ENCODE assay signal across 1 cellular context in genomic region chr14:23559010-23559920, GRCh38.
A peak's percentile ranks its signal among the peaks of the same experiment; 100 is the strongest.
TF ChIP-seq lines count a peak whose summit lies in the region.

No MANE protein-coding gene starts in this region.

TF ChIP-seq in HepG2, 621 proteins besides CTCF, POLR2A, EP300 and RAD21 (continued from another document and continues in another):
- TF ChIP-seq ZNF790 (CRISPR knock-in tag; IDR thresholded peaks at IDR 0.05; ENCODE audit: borderline replicate concordance) (0 out of 2 replicates have a peak, but pooled peaks have one; percentile 50), RXRB (CRISPR knock-in tag; IDR thresholded peaks at IDR 0.05; ENCODE audit: borderline replicate concordance) (no peak), ZNF609 (CRISPR knock-in tag; IDR thresholded peaks at IDR 0.05; ENCODE audit: borderline replicate concordance) (no peak), ZNF234 (CRISPR knock-in tag; conservative IDR thresholded peaks at IDR 0.05) (no peak), PAF1 (CRISPR knock-in tag; IDR thresholded peaks at IDR 0.05) (peak; percentile 34), DPF2 (CRISPR knock-in tag; IDR thresholded peaks at IDR 0.05; ENCODE audit: borderline replicate concordance, low read depth) (no peak), ZNF800 (CRISPR knock-in tag; IDR thresholded peaks at IDR 0.05) (no peak), PRDM15 (CRISPR knock-in tag; IDR thresholded peaks at IDR 0.05) (0 out of 2 replicates have a peak, but pooled peaks have one; percentile 14), ZNF510 (CRISPR knock-in tag; IDR thresholded peaks at IDR 0.05; ENCODE audit: low read depth) (no peak), MXI1 (IDR thresholded peaks at IDR 0.05; ENCODE audit: borderline replicate concordance, low read depth, low read length) (0 out of 3 replicates have a peak, but pooled peaks have one; percentile 43), ELF3 (CRISPR knock-in tag; IDR thresholded peaks at IDR 0.05) (peak; percentile 21), ZBTB37 (CRISPR knock-in tag; IDR thresholded peaks at IDR 0.05) (no peak), NR1H2 (CRISPR knock-in tag; IDR thresholded peaks at IDR 0.05; ENCODE audit: borderline replicate concordance, low read depth) (no peak), TEAD3 (CRISPR knock-in tag; optimal IDR thresholded peaks at IDR 0.05; ENCODE audit: borderline replicate concordance) (no peak), SALL2 (CRISPR knock-in tag; IDR thresholded peaks at IDR 0.05) (no peak), TERF1 (CRISPR knock-in tag; IDR thresholded peaks at IDR 0.05) (no peak), ZBTB49 (CRISPR knock-in tag; IDR thresholded peaks at IDR 0.05; ENCODE audit: borderline replicate concordance) (no peak), HOXD1 (CRISPR knock-in tag; IDR thresholded peaks at IDR 0.05) (0 out of 2 replicates have a peak, but pooled peaks have one; percentile 3), PREB (CRISPR knock-in tag; IDR thresholded peaks at IDR 0.05) (no peak), CREB3 (CRISPR knock-in tag; IDR thresholded peaks at IDR 0.05) (no peak), ZNF275 (CRISPR knock-in tag; IDR thresholded peaks at IDR 0.05; ENCODE audit: borderline replicate concordance) (0 out of 2 replicates have a peak, but pooled peaks have one; percentile 6), FOSL2 (CRISPR knock-in tag; IDR thresholded peaks at IDR 0.05) (peak; percentile 38), THAP8 (CRISPR knock-in tag; IDR thresholded peaks at IDR 0.05; ENCODE audit: borderline replicate concordance) (no peak), ATF7-NPFF (CRISPR knock-in tag; IDR thresholded peaks at IDR 0.05; ENCODE audit: low read depth) (no peak), MIXL1 (CRISPR knock-in tag; IDR thresholded peaks at IDR 0.05) (no peak), GABPA (IDR thresholded peaks at IDR 0.05; ENCODE audit: low read depth, low read length) (no peak), GABPA (CRISPR knock-in tag; IDR thresholded peaks at IDR 0.05; ENCODE audit: low read depth) (no peak), SETDB1 (CRISPR knock-in tag; IDR thresholded peaks at IDR 0.05; ENCODE audit: borderline replicate concordance) (no peak), SALL1 (CRISPR knock-in tag; IDR thresholded peaks at IDR 0.05) (peak; percentile 28; the same call in 1 of the 2 replicates), MXD1 (CRISPR knock-in tag; IDR thresholded peaks at IDR 0.05) (peak; percentile 60; the same call in 1 of the 2 replicates), ZFP41 (CRISPR knock-in tag; IDR thresholded peaks at IDR 0.05; ENCODE audit: borderline replicate concordance) (no peak), ZNF138 (CRISPR knock-in tag; IDR thresholded peaks at IDR 0.05; ENCODE audit: low read depth) (peak; percentile 60; the same call in 1 of the 2 replicates), E2F1 (CRISPR knock-in tag; IDR thresholded peaks at IDR 0.05) (no peak), ZNF781 (CRISPR knock-in tag; IDR thresholded peaks at IDR 0.05; ENCODE audit: borderline replicate concordance, not compliant biosample characterization) (peak; percentile 72), NPAS2 (CRISPR knock-in tag; IDR thresholded peaks at IDR 0.05; ENCODE audit: borderline replicate concordance) (no peak)
